Comparison of ENCODE assay signal across 9 cellular contexts in genomic region chr4:88696620-88697019, GRCh38. TPM values are rescaled to one million over a fixed set of nuclear protein-coding genes. Genes with fewer than 3 reads are reported as not detected.
DNase-seq lines count a peak whose midpoint lies in the region; ATAC-seq and TF ChIP-seq lines count a peak whose summit lies in the region.
"Had no signal": no experiment of that assay in that cellular context is flagged by ENCODE, and none has a peak within 500 bp of the region (broad histone marks: within the 10 kb centered on the region; RNA-seq: fewer than 3 reads in every experiment).

No MANE protein-coding gene starts in this region.

- no peak overlapping the region for H3K27ac Mint-ChIP-seq in IgD-negative memory B cell
- H3K27ac Mint-ChIP-seq in activated T-helper 17 cell treated with anti-CD3 and anti-CD28 coated beads, Interleukin-2, amount 50 U/mL, for 72 hours = peak overlapping the region; percentile 75

- TF ChIP-seq CTCF in gastroesophageal sphincter (IDR thresholded peaks at IDR 0.05) = no peak

- H3K27me3 ChIP-seq in gastroesophageal sphincter (no peaks in the 10 kb centered on the region), skeletal muscle tissue (ENCODE audit: control insufficient read depth in 3 of 3, insufficient read depth in 3 of 3, low read length in 3 of 3) (no peaks in the 10 kb centered on the region)

- peak overlapping the region; percentile 86 to 95 (median 94) for H3K4me3 Mint-ChIP-seq in IgD-negative memory B cell
- H3K4me3 Mint-ChIP-seq in activated T-helper 17 cell treated with anti-CD3 and anti-CD28 coated beads, Interleukin-2, amount 50 U/mL, for 72 hours = peak overlapping the region; percentile 84

- H3K36me3 ChIP-seq in gastroesophageal sphincter = peaks cover 0 to 21% of the 10 kb centered on the region in 2 donors
- peaks cover 0 to 13% (median 7%) of the 10 kb centered on the region in 3 donors for H3K36me3 ChIP-seq in skeletal muscle tissue (ENCODE audit: control insufficient read depth in 3 of 3, insufficient read depth in 3 of 3, low read length in 3 of 3)

- H3K27me3 Mint-ChIP-seq in IgD-negative memory B cell = no peaks in the 10 kb centered on the region
- H3K27me3 Mint-ChIP-seq in activated T-helper 17 cell treated with anti-CD3 and anti-CD28 coated beads, Interleukin-2, amount 50 U/mL, for 72 hours = no peaks in the 10 kb centered on the region

- ATAC-seq in activated T-helper 17 cell treated with anti-CD3 and anti-CD28 coated beads, Interleukin-2, amount 50 U/mL, for 72 hours (replicated peaks) = no peak
- ATAC-seq in gastroesophageal sphincter (peak; percentile 35), HG03571 (IDR thresholded peaks at IDR 0.05; ENCODE audit: unreplicated experiment) (no peak)

- H3K4me1 ChIP-seq in gastroesophageal sphincter (peaks cover 0 to 20% (median 0%) of the 10 kb centered on the region in 3 donors), skeletal muscle tissue (ENCODE audit: control insufficient read depth in 3 of 3, insufficient read depth in 3 of 3, low read length in 3 of 3) (no peaks in the 10 kb centered on the region)

- no peaks in the 10 kb centered on the region for H3K9me3 ChIP-seq in gastroesophageal sphincter
- H3K9me3 ChIP-seq in skeletal muscle tissue (ENCODE audit: control insufficient read depth in 3 of 3, low read length in 3 of 3) = no peaks in the 10 kb centered on the region

- H3K9ac ChIP-seq in skeletal muscle tissue (ENCODE audit: low read depth in 1 of 3, low read length in 3 of 3) = peak overlapping the region in 1 of 3 donors; percentile 77

- H3K4me3 ChIP-seq in gastroesophageal sphincter = peak overlapping the region; percentile 61 to 64
- H3K4me3 ChIP-seq in skeletal muscle tissue (ENCODE audit: low read length in 3 of 3) = peak overlapping the region; percentile 0 to 84 (median 40)

- WGBS in gastroesophageal sphincter (ENCODE audit: low coverage in 1 of 2), 2 donors = 45 to 51% methylated on average over 7 of the region's 7 CpGs

- H3K36me3 Mint-ChIP-seq in IgD-negative memory B cell = peaks cover 2% of the 10 kb centered on the region
- H3K36me3 Mint-ChIP-seq in activated T-helper 17 cell treated with anti-CD3 and anti-CD28 coated beads, Interleukin-2, amount 50 U/mL, for 72 hours (ENCODE audit: low read depth) = peaks cover 42% of the 10 kb centered on the region

- H3K9me3 Mint-ChIP-seq in IgD-negative memory B cell = no peaks in the 10 kb centered on the region
- H3K9me3 Mint-ChIP-seq in activated T-helper 17 cell treated with anti-CD3 and anti-CD28 coated beads, Interleukin-2, amount 50 U/mL, for 72 hours = no peaks in the 10 kb centered on the region

- TF ChIP-seq EP300 in gastroesophageal sphincter (IDR thresholded peaks at IDR 0.05) = no peak

- DNase-seq in NK-92 (lab: John Stamatoyannopoulos, UW; ENCODE audit: unreplicated experiment) = no peak
- no peak for DNase-seq in putamen (ENCODE audit: low spot score)
- DNase-seq in AG20443 (ENCODE audit: low spot score) = no peak
- DNase-seq: NCI-H524 treated with DMSO at 0.1 percent for 48 hours had no signal

- TF ChIP-seq POLR2A in gastroesophageal sphincter (IDR thresholded peaks at IDR 0.05) = no peak

- peak overlapping the region in 2 of 4 donors; percentile 81 to 88 for H3K27ac ChIP-seq in gastroesophageal sphincter
- H3K27ac ChIP-seq in skeletal muscle tissue (ENCODE audit: low read depth, low read length) = no peak overlapping the region

- peaks cover 3 to 6% (median 5%) of the 10 kb centered on the region in 3 donors for H3K4me1 Mint-ChIP-seq in IgD-negative memory B cell
- H3K4me1 Mint-ChIP-seq in activated T-helper 17 cell treated with anti-CD3 and anti-CD28 coated beads, Interleukin-2, amount 50 U/mL, for 72 hours = peaks cover 5% of the 10 kb centered on the region

RNA-seq across cellular contexts. Expression of gene NAP1L5, which starts 1.0 kb away (rescaled TPM):
- 1.0 TPM for polyA plus RNA-seq in IgD-negative memory B cell
- 1 to 10 TPM; 2.0 to 4.1 TPM for total RNA-seq in activated T-helper 17 cell treated with anti-CD3 and anti-CD28 coated beads, Interleukin-2, amount 50 U/mL, for 72 hours
- total RNA-seq in gastroesophageal sphincter (10 to 100 TPM in 2 of 4 donors, 1 to 10 TPM in 2; 4.0 to 13.6 (median 10.3) TPM), skeletal muscle tissue (4.2 TPM)
